17 cellular contexts compared by ENCODE assay signal in genomic region chr13:69092615-69093322, GRCh38.
DNase-seq lines count a peak whose midpoint lies in the region; ATAC-seq and TF ChIP-seq lines count a peak whose summit lies in the region.
"Had no signal": no experiment of that assay in that cellular context is flagged by ENCODE, and none has a peak within 500 bp of the region (broad histone marks: within the 10 kb centered on the region; RNA-seq: fewer than 3 reads in every experiment).

No MANE protein-coding gene starts in this region.

- DNase-seq in BE2C = no peak
- peak; percentile 15 for DNase-seq in SK-N-DZ (ENCODE audit: low spot score)
- peak; percentile 12 for DNase-seq in iPS DF 19.7 (ENCODE audit: low read depth, low spot score)
- DNase-seq in kidney tubule cell (ENCODE audit: low spot score) = no peak
- DNase-seq in left cardiac atrium = no peak
- DNase-seq in activated CD4-positive, alpha-beta T cell treated with anti-CD3 and anti-CD28 coated beads, Interleukin-2, amount 50 U/mL, for 48 hours = no peak
- DNase-seq: 8988T; Calu3; CD4-positive, alpha-beta memory T cell; NCI-H1436; NCI-H2029 treated with DMSO at 0.1 percent for 48 hours; NCI-H774; SHP77 had no signal

- H3K27me3 ChIP-seq in BE2C = no peaks in the 10 kb centered on the region

- TF ChIP-seq RAD21 in Ishikawa (IDR thresholded peaks at IDR 0.05; ENCODE audit: low read depth) = 0 out of 2 replicates have a peak, but pooled peaks have one; percentile 18

- no peak for TF ChIP-seq EP300 in Ishikawa (IDR thresholded peaks at IDR 0.05; ENCODE audit: borderline replicate concordance)

- intact Hi-C loops in left cardiac atrium (cut with DNase I) = no loop called here

- peak; percentile 29; the same call in 1 of the 2 replicates for TF ChIP-seq CTCF in BE2C (IDR thresholded peaks at IDR 0.05; ENCODE audit: low read depth, low read length)

- H3K4me1 ChIP-seq in BE2C = peaks cover 6% of the 10 kb centered on the region

- no peak overlapping the region for H3K4me3 ChIP-seq in BE2C (ENCODE audit: low read depth, low read length)
- H3K4me3 ChIP-seq: K562 had no signal

- ATAC-seq in left cardiac atrium (no peak), GM18868 (IDR thresholded peaks at IDR 0.05; ENCODE audit: unreplicated experiment) (no peak)
- ATAC-seq: K562, SK-N-SH treated with all-trans-retinoic acid at 6 μM for 48 hours had no signal

- H3K36me3 ChIP-seq in BE2C = no peaks in the 10 kb centered on the region

- H3K9me3 ChIP-seq in BE2C = no peaks in the 10 kb centered on the region

TF ChIP-seq in Ishikawa, 13 proteins besides CTCF, POLR2A, EP300 and RAD21:
- TF ChIP-seq YY1 (IDR thresholded peaks at IDR 0.05; ENCODE audit: low read depth) = no peak
- no peak for TF ChIP-seq CEBPB (IDR thresholded peaks at IDR 0.05)
- TF ChIP-seq MAX (IDR thresholded peaks at IDR 0.05) = no peak
- no peak for TF ChIP-seq USF1 (IDR thresholded peaks at IDR 0.05)
- TF ChIP-seq EGR1 (IDR thresholded peaks at IDR 0.05) = no peak
- no peak for TF ChIP-seq REST (IDR thresholded peaks at IDR 0.05; ENCODE audit: low read depth)
- no peak for TF ChIP-seq TCF12 (IDR thresholded peaks at IDR 0.05; ENCODE audit: low read depth)
- TF ChIP-seq FOXM1 (IDR thresholded peaks at IDR 0.05; ENCODE audit: borderline replicate concordance, low read depth) = no peak
- TF ChIP-seq NFIC (IDR thresholded peaks at IDR 0.05) = no peak
- TF ChIP-seq CREB1 (IDR thresholded peaks at IDR 0.05; ENCODE audit: low read depth) = no peak
- TF ChIP-seq TAF1 (IDR thresholded peaks at IDR 0.05; ENCODE audit: low read depth) = no peak
- no peak for TF ChIP-seq ZBTB7A (IDR thresholded peaks at IDR 0.05; ENCODE audit: low read depth)
- no peak for TF ChIP-seq TEAD4 (IDR thresholded peaks at IDR 0.05)

Comparison
In these comparisons a context has a peak if more than half of its experiments do, and no peak if none do; other contexts are left out.
1. DNase-seq: peak in SK-N-DZ (single experiment) and iPS DF 19.7 (single experiment); none in BE2C (single experiment), kidney tubule cell (single experiment), left cardiac atrium (single experiment) and activated CD4-positive, alpha-beta T cell treated with anti-CD3 and anti-CD28 coated beads, Interleukin-2, amount 50 U/mL, for 48 hours (0 of 2).